In the genomic region with DNA sequence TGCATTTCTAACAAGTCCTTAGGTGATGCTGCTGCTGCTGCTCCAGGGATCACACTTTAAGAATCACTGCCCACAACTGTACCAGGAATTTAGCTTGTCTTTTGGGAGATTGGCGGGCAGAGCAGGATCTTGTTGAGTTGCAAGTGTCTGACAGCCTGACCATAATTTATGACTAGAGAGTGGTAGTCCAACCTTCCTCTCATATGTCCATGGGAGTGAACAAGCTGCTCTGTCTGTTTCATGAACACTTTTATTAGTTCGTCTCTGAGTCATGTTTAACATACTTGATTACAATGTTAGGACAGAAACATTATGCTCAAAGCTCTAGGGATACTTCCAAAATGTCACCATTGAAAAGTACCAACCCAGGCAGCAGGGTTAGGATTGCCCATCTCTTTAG, we compare ENCODE assay signal across 19 cellular contexts.
DNase-seq lines count a peak whose midpoint lies in the region; ATAC-seq and TF ChIP-seq lines count a peak whose summit lies in the region.
"Had no signal": no experiment of that assay in that cellular context is flagged by ENCODE, and none has a peak within 500 bp of the region (broad histone marks: within the 10 kb centered on the region; RNA-seq: fewer than 3 reads in every experiment).

No MANE protein-coding gene starts in this region.

- H3K4me3 ChIP-seq in IMR-90 (ENCODE audit: insufficient read depth, low read depth, low read length) (no peak overlapping the region), psoas muscle (no peak overlapping the region)
- H3K4me3 ChIP-seq: GM23338 had no signal

- no peak overlapping the region for H2BK5ac ChIP-seq in IMR-90 (ENCODE audit: low read depth, low read length, poor library complexity, severe bottlenecking)

- TF ChIP-seq CTCF in IMR-90 (conservative IDR thresholded peaks at IDR 0.05; ENCODE audit: low read depth, low read length) (no peak), psoas muscle (IDR thresholded peaks at IDR 0.05) (no peak)

- H3K4me2 ChIP-seq in IMR-90 (ENCODE audit: low read depth, low read length): no peak overlapping the region
- H3K4me2 ChIP-seq: GM23338 had no signal

- TF ChIP-seq POLR2A in IMR-90 (IDR thresholded peaks at IDR 0.05; ENCODE audit: low read depth, low read length): no peak

- H3K36me3 ChIP-seq in IMR-90 (ENCODE audit: control insufficient read depth, insufficient read depth, low read length) (no peaks in the 10 kb centered on the region), psoas muscle (ENCODE audit: insufficient read depth in 1 of 2, low read depth in 1 of 2) (no peaks in the 10 kb centered on the region)
- H3K36me3 ChIP-seq: BE2C had no signal

- no peak overlapping the region for H3K56ac ChIP-seq in IMR-90 (ENCODE audit: extremely low read depth, insufficient read depth, low read length)

- H2AK9ac ChIP-seq in IMR-90 (replicated peaks; ENCODE audit: low read depth, low read length, poor library complexity): no peak overlapping the region

- H3K14ac ChIP-seq in IMR-90 (replicated peaks; ENCODE audit: low read depth, low read length): no peak overlapping the region

- ATAC-seq in IMR-90 (ENCODE audit: low read depth) (no peak), psoas muscle (peak; percentile 40 to 86 (median 79)), left colon (no peak)
- ATAC-seq: GM23338 had no signal

- H3K9ac ChIP-seq in IMR-90 (ENCODE audit: low read depth, low read length): no peak overlapping the region

- H3K27ac ChIP-seq in IMR-90 (ENCODE audit: insufficient read depth, low read length): no peak overlapping the region
- no peak overlapping the region for H3K27ac ChIP-seq in psoas muscle
- H3K27ac ChIP-seq: HL-60 had no signal

- no peak for DNase-seq in IMR-90
- peak; percentile 44 for DNase-seq in amniotic epithelial cell (ENCODE audit: low read depth)
- DNase-seq in psoas muscle: no peak
- no peak for DNase-seq in left colon
- DNase-seq in NCI-H2196 treated with DMSO at 0.1 percent for 48 hours (lab: John Stamatoyannopoulos, UW; ENCODE audit: unreplicated experiment): no peak
- DNase-seq in NCI-H2171 (lab: John Stamatoyannopoulos, UW): no peak
- DNase-seq: ACHN; BE2C; C1 segment of cervical spinal cord; CD4-positive, CD25-positive, alpha-beta regulatory T cell; CD8-positive, alpha-beta memory T cell; COR-L47; DMS 273 treated with DMSO at 0.1 percent for 48 hours; DMS53; DND-41; HCEC 1CT; HFFc6 had no signal

- peak overlapping the region; percentile 16; the same call in 1 of the 2 replicates for H3K4ac ChIP-seq in IMR-90 (ENCODE audit: low read depth, low read length)

- H2AK5ac ChIP-seq in IMR-90 (ENCODE audit: low read depth, low read length): no peak overlapping the region

- H4K20me1 ChIP-seq in IMR-90 (ENCODE audit: insufficient read depth, low read length): no peaks in the 10 kb centered on the region

- no peak overlapping the region for H4K8ac ChIP-seq in IMR-90 (ENCODE audit: low read depth in 2 of 2, low read length in 2 of 2)

- no peak overlapping the region for H2BK120ac ChIP-seq in IMR-90 (ENCODE audit: low read depth, low read length)

- no peak overlapping the region for H2BK15ac ChIP-seq in IMR-90 (ENCODE audit: low read depth, low read length)

- H3K9me3 ChIP-seq in IMR-90 (ENCODE audit: control insufficient read depth, insufficient read depth, low read length): no peaks in the 10 kb centered on the region
- H3K9me3 ChIP-seq in psoas muscle: no peaks in the 10 kb centered on the region
- H3K9me3 ChIP-seq: BE2C had no signal

- in situ Hi-C loops in IMR-90 (cut with MboI; ENCODE audit: low sequenced_read_pairs): no loop called here

- no peaks in the 10 kb centered on the region for H3K27me3 ChIP-seq in IMR-90 (ENCODE audit: control insufficient read depth, insufficient read depth, low read length)
- no peaks in the 10 kb centered on the region for H3K27me3 ChIP-seq in psoas muscle (ENCODE audit: insufficient read depth in 3 of 3, low read length in 2 of 3)

- no peaks in the 10 kb centered on the region for H3K79me1 ChIP-seq in IMR-90 (ENCODE audit: low read depth in 1 of 2, low read length in 2 of 2)

- POLR2A ChIA-PET in IMR-90 (lab: Charles Lee; ENCODE audit: unreplicated experiment): no interaction called here

- 0 out of 2 replicates have a peak overlapping the region, but pooled peaks have one; percentile 7 for H3K23ac ChIP-seq in IMR-90 (ENCODE audit: low read depth, low read length)

- WGBS in IMR-90 (ENCODE audit: extremely low coverage in 2 of 2, insufficient read length in 1 of 2), 2 experiments: no CpG with 5 or more reads among the region's 2 CpGs
- WGBS in psoas muscle, 3 donors: 26 to 57% (median 27%) methylated on average over 2 of the region's 2 CpGs

- H3K4me1 ChIP-seq in IMR-90 (ENCODE audit: control insufficient read depth, insufficient read depth, low read length) (0 out of 2 replicates have a peak, but pooled peaks cover 1% of the 10 kb centered on the region), psoas muscle (no peaks in the 10 kb centered on the region)
- H3K4me1 ChIP-seq: BE2C had no signal

- no peak for TF ChIP-seq RAD21 in IMR-90 (IDR thresholded peaks at IDR 0.05; ENCODE audit: low read length)

- no TSS peak for BruUV-seq in IMR-90 (replicated peaks; lab: Mats Ljungman, UMichigan)

- CTCF ChIA-PET in IMR-90 (lab: Yijun Ruan, JAX): no interaction called here

- no peak overlapping the region for H2BK20ac ChIP-seq in IMR-90 (ENCODE audit: low read depth, low read length)

- intact Hi-C loops in IMR-90 (cut with micrococcal nuclease): no loop called here
- intact Hi-C loops in psoas muscle (cut with DNase I): no loop called here
- intact Hi-C loops in left colon (cut with DNase I, micrococcal nuclease): no loop called here

- H3K18ac ChIP-seq in IMR-90 (ENCODE audit: low read depth, low read length): no peak overlapping the region

- no peak overlapping the region for H4K91ac ChIP-seq in IMR-90 (ENCODE audit: insufficient read depth, low read depth, low read length)

- dilution Hi-C loops in IMR-90 (cut with HindIII; ENCODE audit: low sequenced_read_pairs, unreplicated experiment): no loop called here

- no peaks in the 10 kb centered on the region for H3K9me1 ChIP-seq in IMR-90 (ENCODE audit: insufficient read depth, low read length)

- no peak overlapping the region for H2AFZ ChIP-seq in IMR-90 (replicated peaks; ENCODE audit: low read length, poor library complexity)
- H2AFZ ChIP-seq: GM23338 had no signal

- no peak overlapping the region for H4K5ac ChIP-seq in IMR-90 (ENCODE audit: low read depth, low read length)

TF ChIP-seq in IMR-90, 13 proteins besides CTCF, POLR2A, EP300 and RAD21:
- TF ChIP-seq MXI1 (IDR thresholded peaks at IDR 0.05; ENCODE audit: borderline replicate concordance, low read depth, low read length) (no peak), RFX5 (IDR thresholded peaks at IDR 0.05; ENCODE audit: low read depth, low read length) (no peak), MAFK (IDR thresholded peaks at IDR 0.05; ENCODE audit: low read depth, low read length) (no peak), BHLHE40 (IDR thresholded peaks at IDR 0.05; ENCODE audit: low read depth, low read length) (no peak), MAZ (IDR thresholded peaks at IDR 0.05; ENCODE audit: borderline replicate concordance, low read depth, low read length) (no peak), NFE2L2 (IDR thresholded peaks at IDR 0.05; ENCODE audit: low read depth, low read length) (no peak), SMC3 (IDR thresholded peaks at IDR 0.05; ENCODE audit: low read depth, low read length) (no peak), FOS (IDR thresholded peaks at IDR 0.05; ENCODE audit: low read depth, low read length) (no peak), RCOR1 (IDR thresholded peaks at IDR 0.05; ENCODE audit: insufficient replicate concordance, low read length) (no peak), CHD1 (IDR thresholded peaks at IDR 0.05; ENCODE audit: low read depth, low read length) (no peak)
- TF ChIP-seq, protein P1, sequence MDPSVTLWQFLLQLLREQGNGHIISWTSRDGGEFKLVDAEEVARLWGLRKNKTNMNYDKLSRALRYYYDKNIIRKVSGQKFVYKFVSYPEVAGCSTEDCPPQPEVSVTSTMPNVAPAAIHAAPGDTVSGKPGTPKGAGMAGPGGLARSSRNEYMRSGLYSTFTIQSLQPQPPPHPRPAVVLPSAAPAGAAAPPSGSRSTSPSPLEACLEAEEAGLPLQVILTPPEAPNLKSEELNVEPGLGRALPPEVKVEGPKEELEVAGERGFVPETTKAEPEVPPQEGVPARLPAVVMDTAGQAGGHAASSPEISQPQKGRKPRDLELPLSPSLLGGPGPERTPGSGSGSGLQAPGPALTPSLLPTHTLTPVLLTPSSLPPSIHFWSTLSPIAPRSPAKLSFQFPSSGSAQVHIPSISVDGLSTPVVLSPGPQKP (IDR thresholded peaks at IDR 0.05; ENCODE audit: borderline replicate concordance, low read depth, low read length): no peak
- TF ChIP-seq, protein P2, sequence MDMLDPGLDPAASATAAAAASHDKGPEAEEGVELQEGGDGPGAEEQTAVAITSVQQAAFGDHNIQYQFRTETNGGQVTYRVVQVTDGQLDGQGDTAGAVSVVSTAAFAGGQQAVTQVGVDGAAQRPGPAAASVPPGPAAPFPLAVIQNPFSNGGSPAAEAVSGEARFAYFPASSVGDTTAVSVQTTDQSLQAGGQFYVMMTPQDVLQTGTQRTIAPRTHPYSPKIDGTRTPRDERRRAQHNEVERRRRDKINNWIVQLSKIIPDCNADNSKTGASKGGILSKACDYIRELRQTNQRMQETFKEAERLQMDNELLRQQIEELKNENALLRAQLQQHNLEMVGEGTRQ (IDR thresholded peaks at IDR 0.05; ENCODE audit: low read depth, low read length): no peak

Comparison
In these comparisons a context has a peak if more than half of its experiments do, and no peak if none do; other contexts are left out.
1. ATAC-seq: peak in psoas muscle (4 of 4); none in IMR-90 (single experiment) and left colon (single experiment).